Comparison of ENCODE assay signal across 19 cellular contexts in the genomic region with DNA sequence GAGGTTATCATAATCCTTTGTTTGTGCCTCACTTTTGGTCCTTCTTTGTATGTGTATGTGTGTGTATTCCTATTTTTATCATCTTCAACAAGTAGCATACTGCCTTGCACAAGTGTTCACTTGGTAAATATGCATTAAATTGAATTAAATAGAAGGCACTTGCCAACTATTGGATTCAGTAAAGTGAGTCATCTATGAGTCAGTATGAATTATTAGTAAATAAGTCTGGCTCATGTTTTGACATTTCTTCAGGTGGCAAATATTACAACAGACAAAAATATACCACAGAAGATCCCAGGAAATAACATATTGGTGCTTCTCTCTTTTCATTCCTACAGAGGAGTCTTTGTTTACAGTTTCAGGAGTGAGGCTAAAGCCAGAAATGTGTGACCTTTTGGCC.
DNase-seq lines count a peak whose midpoint lies in the region; ATAC-seq, FAIRE-seq and TF ChIP-seq lines count a peak whose summit lies in the region.
"Had no signal": no experiment of that assay in that cellular context is flagged by ENCODE, and none has a peak within 500 bp of the region (broad histone marks: within the 10 kb centered on the region; RNA-seq: fewer than 3 reads in every experiment).

No MANE protein-coding gene starts in this region.

- no peaks in the 10 kb centered on the region for H4K20me1 ChIP-seq in neural progenitor cell (ENCODE audit: low read depth)

- no peak for TF ChIP-seq CTCF in neural progenitor cell (IDR thresholded peaks at IDR 0.05)

- no peak overlapping the region for H3K27ac Mint-ChIP-seq in neural progenitor cell
- H3K27ac Mint-ChIP-seq: endodermal cell, T-cell had no signal

- DNase-seq in GM12892 (ENCODE audit: insufficient read length): no peak
- DNase-seq in RCC 7860 (ENCODE audit: low spot score): no peak
- DNase-seq in epithelial cell of prostate (ENCODE audit: low read depth, low spot score): peak; percentile 24
- DNase-seq in neural progenitor cell (ENCODE audit: low spot score): no peak
- DNase-seq: activated CD8-positive, alpha-beta memory T cell treated with anti-CD3 and anti-CD28 coated beads for 24 hours; AML-193; Caco-2; endodermal cell; Kasumi-1; left ventricle myocardium superior; NCI-H1436 treated with DMSO at 0.1 percent for 48 hours; RPMI8226; stimulated activated CD4-positive, alpha-beta T cell treated with anti-CD3 and anti-CD28 coated beads, Interleukin-4, amount 100 ng/mL, for 24 hours; T-cell had no signal

- no peaks in the 10 kb centered on the region for H3K36me3 Mint-ChIP-seq in neural progenitor cell
- H3K36me3 Mint-ChIP-seq: T-cell had no signal

- H3K9me3 Mint-ChIP-seq in neural progenitor cell: no peaks in the 10 kb centered on the region
- H3K9me3 Mint-ChIP-seq: endodermal cell, T-cell had no signal

- no peaks in the 10 kb centered on the region for H3K79me2 ChIP-seq in neural progenitor cell (ENCODE audit: low read depth)
- H3K79me2 ChIP-seq: parathyroid adenoma had no signal

- H3K36me3 ChIP-seq in neural progenitor cell: no peaks in the 10 kb centered on the region

- no peaks in the 10 kb centered on the region for H3K27me3 ChIP-seq in neural progenitor cell

- no peak overlapping the region for H3K4me3 Mint-ChIP-seq in neural progenitor cell
- H3K4me3 Mint-ChIP-seq: endodermal cell, T-cell had no signal

- H2AFZ ChIP-seq in neural progenitor cell (replicated peaks): no peak overlapping the region
- H2AFZ ChIP-seq: parathyroid adenoma had no signal

- peaks cover 4% of the 10 kb centered on the region for H3K27me3 Mint-ChIP-seq in neural progenitor cell (ENCODE audit: insufficient read depth, low read depth)

- no peak overlapping the region for H3K4me3 ChIP-seq in neural progenitor cell

- H3K4me2 ChIP-seq in neural progenitor cell: peak overlapping the region; percentile 23

- no peak overlapping the region for H3K9ac ChIP-seq in neural progenitor cell
- H3K9ac ChIP-seq: parathyroid adenoma had no signal

- H3F3A ChIP-seq in neural progenitor cell (ENCODE audit: low read depth): peaks cover 33% of the 10 kb centered on the region

- peaks cover 41% of the 10 kb centered on the region for H3K4me1 ChIP-seq in neural progenitor cell
- H3K4me1 ChIP-seq: parathyroid adenoma had no signal

- no peak for ATAC-seq in GM19463 (IDR thresholded peaks at IDR 0.05; ENCODE audit: unreplicated experiment)
- ATAC-seq in GM18511 (IDR thresholded peaks at IDR 0.05; ENCODE audit: unreplicated experiment): no peak
- no peak for ATAC-seq in HG03196 (IDR thresholded peaks at IDR 0.05; ENCODE audit: unreplicated experiment)
- ATAC-seq in HG02852 (IDR thresholded peaks at IDR 0.05; ENCODE audit: unreplicated experiment): no peak
- ATAC-seq: left ventricle myocardium superior, T-cell had no signal

- no peak for TF ChIP-seq POLR2A in GM12892 (IDR thresholded peaks at IDR 0.05; ENCODE audit: low read depth, low read length)

- H3K9me3 ChIP-seq in neural progenitor cell (ENCODE audit: low read depth): no peaks in the 10 kb centered on the region
- H3K9me3 ChIP-seq: Caco-2 had no signal

- FAIRE-seq in GM12892 (lab: Jason Lieb, UNC) (peak; percentile 21), RCC 7860 (lab: Jason Lieb, UNC) (peak; percentile 7)

- H3K27ac ChIP-seq in epithelial cell of prostate (peak overlapping the region; percentile 23), neural progenitor cell (no peak overlapping the region)
- H3K27ac ChIP-seq: parathyroid adenoma had no signal

- peaks cover 48% of the 10 kb centered on the region for H3K4me1 Mint-ChIP-seq in neural progenitor cell
